Comparison of ENCODE assay signal across 9 cellular contexts in the genomic region with DNA sequence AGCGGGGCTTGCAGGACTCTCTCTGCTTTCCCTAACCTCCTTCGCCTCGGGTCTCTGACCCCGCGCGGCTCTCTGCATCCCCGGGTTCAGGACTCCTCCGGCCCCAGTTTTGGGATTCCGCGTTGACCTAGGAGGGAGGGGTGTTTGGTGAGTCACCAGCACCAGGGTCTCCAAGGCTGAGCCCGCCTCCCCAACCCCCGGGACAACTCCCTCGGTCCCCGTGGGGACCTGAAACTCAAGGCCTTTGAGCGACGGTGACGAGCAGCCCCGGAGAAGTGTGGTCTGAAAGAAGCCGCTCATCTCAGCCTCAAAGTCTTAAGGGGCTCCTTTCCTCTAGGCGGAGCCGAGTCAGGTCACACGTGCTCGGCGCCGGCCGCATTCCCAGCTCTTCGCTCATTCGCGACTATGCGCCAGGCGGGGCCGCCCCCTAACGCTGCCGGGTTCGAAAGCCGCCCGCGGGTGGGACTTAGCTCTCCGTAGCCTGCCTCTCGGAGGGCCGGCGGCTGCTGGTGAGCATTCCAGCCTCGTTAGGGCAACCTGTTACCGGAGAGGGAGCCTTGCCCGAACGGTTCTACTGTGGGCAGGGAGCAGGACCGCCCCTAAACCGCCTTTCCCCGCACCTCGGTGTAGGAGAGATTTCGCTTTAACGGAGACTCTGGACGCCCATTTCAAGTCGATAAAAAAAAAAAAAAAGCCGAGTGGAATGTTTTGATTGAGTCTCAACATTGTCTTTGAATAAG. TPM values are rescaled to one million over a fixed set of nuclear protein-coding genes. Genes with fewer than 3 reads are reported as not detected.
DNase-seq lines count a peak whose midpoint lies in the region; ATAC-seq and TF ChIP-seq lines count a peak whose summit lies in the region.
"Had no signal": no experiment of that assay in that cellular context is flagged by ENCODE, and none has a peak within 500 bp of the region (broad histone marks: within the 10 kb centered on the region; RNA-seq: fewer than 3 reads in every experiment).

No MANE protein-coding gene starts in this region.

- no peaks in the 10 kb centered on the region for H3K36me3 Mint-ChIP-seq in osteocyte (ENCODE audit: unreplicated experiment)

- ATAC-seq in GM21717 (IDR thresholded peaks at IDR 0.05; ENCODE audit: unreplicated experiment) (peak; percentile 49), SK-N-SH treated with all-trans-retinoic acid at 6 μM for 48 hours (peak; percentile 67)

- peaks cover 12 to 53% (median 17%) of the 10 kb centered on the region in 3 donors for H3K4me1 ChIP-seq in esophagus squamous epithelium

- no peaks in the 10 kb centered on the region for H3K9me3 ChIP-seq in esophagus squamous epithelium

- H3K9me3 Mint-ChIP-seq in osteocyte (ENCODE audit: unreplicated experiment): no peaks in the 10 kb centered on the region

- H3K4me1 Mint-ChIP-seq in osteocyte (ENCODE audit: unreplicated experiment): peaks cover 29% of the 10 kb centered on the region

- H3K27ac Mint-ChIP-seq in osteocyte (ENCODE audit: unreplicated experiment): no peak overlapping the region

- no peak overlapping the region for H3K27ac ChIP-seq in esophagus squamous epithelium
- H3K27ac ChIP-seq: SK-N-MC had no signal

- intact Hi-C loops in esophagus squamous epithelium (cut with DNase I): no loop called here

- peak overlapping the region; percentile 66 for H3K4me3 Mint-ChIP-seq in osteocyte (ENCODE audit: unreplicated experiment)

- WGBS in esophagus squamous epithelium, 2 donors: 5% methylated on average over 16 to 26 of the region's 55 CpGs

- peaks cover 96% of the 10 kb centered on the region for H3K27me3 Mint-ChIP-seq in osteocyte (ENCODE audit: unreplicated experiment)

- peak overlapping the region; percentile 11 to 55 (median 36) for H3K4me3 ChIP-seq in esophagus squamous epithelium
- H3K4me3 ChIP-seq: SK-N-MC had no signal

- TF ChIP-seq POLR2A in esophagus squamous epithelium (IDR thresholded peaks at IDR 0.05): no peak

- H3K36me3 ChIP-seq in esophagus squamous epithelium: no peaks in the 10 kb centered on the region

- DNase-seq in EL (peak; percentile 55), esophagus squamous epithelium (lab: John Stamatoyannopoulos, UW) (no peak), osteocyte (ENCODE audit: extremely low spot score, unreplicated experiment) (no peak), NCI-H1694 (lab: John Stamatoyannopoulos, UW) (no peak), NCI-H446 (lab: John Stamatoyannopoulos, UW) (no peak), hypothalamus (lab: John Stamatoyannopoulos, UW) (no peak)

- no peak for TF ChIP-seq CTCF in esophagus squamous epithelium (IDR thresholded peaks at IDR 0.05)
- no peak for TF ChIP-seq CTCF in osteocyte (IDR thresholded peaks at IDR 0.05)

- H3K27me3 ChIP-seq in esophagus squamous epithelium: peaks cover 43 to 100% (median 69%) of the 10 kb centered on the region in 4 donors

TF ChIP-seq in SK-N-SH treated with all-trans-retinoic acid at 6 μM for 48 hours, 23 proteins besides CTCF, POLR2A, EP300 and RAD21:
- TF ChIP-seq ZNF565 (CRISPR knock-in tag; conservative IDR thresholded peaks at IDR 0.05; ENCODE audit: low read depth) (no peak), ESRRG (CRISPR knock-in tag; IDR thresholded peaks at IDR 0.05) (no peak), TCF4 (CRISPR knock-in tag; IDR thresholded peaks at IDR 0.05; ENCODE audit: borderline replicate concordance) (no peak)
- TF ChIP-seq, protein P1, sequence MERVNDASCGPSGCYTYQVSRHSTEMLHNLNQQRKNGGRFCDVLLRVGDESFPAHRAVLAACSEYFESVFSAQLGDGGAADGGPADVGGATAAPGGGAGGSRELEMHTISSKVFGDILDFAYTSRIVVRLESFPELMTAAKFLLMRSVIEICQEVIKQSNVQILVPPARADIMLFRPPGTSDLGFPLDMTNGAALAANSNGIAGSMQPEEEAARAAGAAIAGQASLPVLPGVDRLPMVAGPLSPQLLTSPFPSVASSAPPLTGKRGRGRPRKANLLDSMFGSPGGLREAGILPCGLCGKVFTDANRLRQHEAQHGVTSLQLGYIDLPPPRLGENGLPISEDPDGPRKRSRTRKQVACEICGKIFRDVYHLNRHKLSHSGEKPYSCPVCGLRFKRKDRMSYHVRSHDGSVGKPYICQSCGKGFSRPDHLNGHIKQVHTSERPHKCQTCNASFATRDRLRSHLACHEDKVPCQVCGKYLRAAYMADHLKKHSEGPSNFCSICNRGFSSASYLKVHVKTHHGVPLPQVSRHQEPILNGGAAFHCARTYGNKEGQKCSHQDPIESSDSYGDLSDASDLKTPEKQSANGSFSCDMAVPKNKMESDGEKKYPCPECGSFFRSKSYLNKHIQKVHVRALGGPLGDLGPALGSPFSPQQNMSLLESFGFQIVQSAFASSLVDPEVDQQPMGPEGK (CRISPR knock-in tag; IDR thresholded peaks at IDR 0.05; ENCODE audit: borderline replicate concordance): no peak
TF ChIP-seq in SK-N-SH treated with all-trans-retinoic acid at 6 μM for 48 hours: peak in this region for 0.

RNA-seq across cellular contexts. Expression of a gene that starts 3.0 kb away (rescaled TPM):
- total RNA-seq in esophagus squamous epithelium (under 1 TPM in 1 of 4 donors, not detected in 3; 0.19 TPM), osteocyte (not detected in 2 replicates)

RNA-seq across cellular contexts. Expression of a gene that starts 35.1 kb away (rescaled TPM):
- total RNA-seq in esophagus squamous epithelium (10 to 100 TPM; 35.6 to 69.4 (median 67.1) TPM), osteocyte (34.6 and 35.9 TPM in 2 replicates)
